ENCODE assay signal across 15 cellular contexts in genomic region chr7:14419554-14419953, GRCh38.
"Had no signal": no experiment of that assay in that cellular context is flagged by ENCODE, and none has a peak within 500 bp of the region (broad histone marks: within the 10 kb centered on the region; RNA-seq: fewer than 3 reads in every experiment).

No MANE protein-coding gene starts in this region.

- H3K4me1 Mint-ChIP-seq: activated CD4-positive, alpha-beta T cell treated with anti-CD3 and anti-CD28 coated beads for 36 hours; activated naive CD8-positive, alpha-beta T cell treated with anti-CD3 and anti-CD28 coated beads, Interleukin-2, amount 10 ng/mL, durations not matched to agents 7 days and 5 days; immature natural killer cell; stimulated activated memory B cell treated with anti-CD40 and anti-IgM and Interleukin-4, amounts not matched to agents 10 μg/mL and 1 μg/mL and 100 μg/mL, for 72 hours had no signal

- H3K9me3 Mint-ChIP-seq: activated naive CD8-positive, alpha-beta T cell treated with anti-CD3 and anti-CD28 coated beads, Interleukin-2, amount 10 ng/mL, durations not matched to agents 7 days and 5 days had no signal

- H3K36me3 ChIP-seq: colonic mucosa, right atrium auricular region, transverse colon, WERI-Rb-1 had no signal

- H3K27ac Mint-ChIP-seq: activated CD4-positive, alpha-beta T cell treated with anti-CD3 and anti-CD28 coated beads for 36 hours; activated CD8-positive, alpha-beta T cell treated with anti-CD3 and anti-CD28 coated beads for 36 hours; activated naive CD8-positive, alpha-beta T cell treated with anti-CD3 and anti-CD28 coated beads, Interleukin-2, amount 10 ng/mL, durations not matched to agents 7 days and 5 days; immature natural killer cell; natural killer cell treated with Interleukin-12 subunit alpha and Interleukin-12 subunit beta and Interleukin-15 and Interleukin-18, amount 100 ng/mL, for 72 hours; stimulated activated memory B cell treated with anti-CD40 and anti-IgM and Interleukin-4, amounts not matched to agents 10 μg/mL and 1 μg/mL and 100 μg/mL, for 72 hours had no signal

- H3K36me3 Mint-ChIP-seq: activated naive CD8-positive, alpha-beta T cell treated with anti-CD3 and anti-CD28 coated beads, Interleukin-2, amount 10 ng/mL, durations not matched to agents 7 days and 5 days; immature natural killer cell; natural killer cell treated with Interleukin-12 subunit alpha and Interleukin-12 subunit beta and Interleukin-15 and Interleukin-18, amount 100 ng/mL, for 72 hours; stimulated activated memory B cell treated with anti-CD40 and anti-IgM and Interleukin-4, amounts not matched to agents 10 μg/mL and 1 μg/mL and 100 μg/mL, for 72 hours had no signal

- ATAC-seq: activated CD4-positive, alpha-beta T cell treated with anti-CD3 and anti-CD28 coated beads for 36 hours; activated CD8-positive, alpha-beta T cell treated with anti-CD3 and anti-CD28 coated beads for 36 hours; natural killer cell treated with Interleukin-12 subunit alpha and Interleukin-12 subunit beta and Interleukin-15 and Interleukin-18, amount 100 ng/mL, for 72 hours; stimulated activated memory B cell treated with anti-CD40 and anti-IgM and Interleukin-4, amounts not matched to agents 10 μg/mL and 1 μg/mL and 100 μg/mL, for 72 hours had no signal

- H3K9me3 ChIP-seq: colonic mucosa, right atrium auricular region, transverse colon had no signal

- DNase-seq: activated CD4-positive, alpha-beta T cell treated with anti-CD3 and anti-CD28 coated beads for 36 hours; activated CD8-positive, alpha-beta memory T cell treated with anti-CD3 and anti-CD28 coated beads, Interleukin-2, amount 50 U/mL, for 48 hours; activated CD8-positive, alpha-beta T cell treated with anti-CD3 and anti-CD28 coated beads for 36 hours; activated naive CD8-positive, alpha-beta T cell treated with anti-CD3 and anti-CD28 coated beads, Interleukin-2, amount 10 ng/mL, durations not matched to agents 7 days and 5 days; aorta; colonic mucosa; effector CD4-positive, alpha-beta T cell; hypothalamus; immature natural killer cell; T-helper 9 cell; transverse colon; WERI-Rb-1 had no signal

- H3K27ac ChIP-seq: colonic mucosa, transverse colon, WERI-Rb-1 had no signal

- H3K27me3 Mint-ChIP-seq: activated CD4-positive, alpha-beta T cell treated with anti-CD3 and anti-CD28 coated beads for 36 hours; activated CD8-positive, alpha-beta T cell treated with anti-CD3 and anti-CD28 coated beads for 36 hours; activated naive CD8-positive, alpha-beta T cell treated with anti-CD3 and anti-CD28 coated beads, Interleukin-2, amount 10 ng/mL, durations not matched to agents 7 days and 5 days; natural killer cell treated with Interleukin-12 subunit alpha and Interleukin-12 subunit beta and Interleukin-15 and Interleukin-18, amount 100 ng/mL, for 72 hours; stimulated activated memory B cell treated with anti-CD40 and anti-IgM and Interleukin-4, amounts not matched to agents 10 μg/mL and 1 μg/mL and 100 μg/mL, for 72 hours had no signal

- H3K27me3 ChIP-seq: colonic mucosa, right atrium auricular region, transverse colon had no signal

- H3K4me1 ChIP-seq: colonic mucosa, transverse colon had no signal

- H3K4me3 Mint-ChIP-seq: activated CD4-positive, alpha-beta T cell treated with anti-CD3 and anti-CD28 coated beads for 36 hours; activated CD8-positive, alpha-beta T cell treated with anti-CD3 and anti-CD28 coated beads for 36 hours; activated naive CD8-positive, alpha-beta T cell treated with anti-CD3 and anti-CD28 coated beads, Interleukin-2, amount 10 ng/mL, durations not matched to agents 7 days and 5 days; immature natural killer cell; natural killer cell treated with Interleukin-12 subunit alpha and Interleukin-12 subunit beta and Interleukin-15 and Interleukin-18, amount 100 ng/mL, for 72 hours; stimulated activated memory B cell treated with anti-CD40 and anti-IgM and Interleukin-4, amounts not matched to agents 10 μg/mL and 1 μg/mL and 100 μg/mL, for 72 hours had no signal

- H3K4me3 ChIP-seq: colonic mucosa, right atrium auricular region, transverse colon had no signal
